Comparison of ENCODE assay signal across 33 cellular contexts in the genomic region with DNA sequence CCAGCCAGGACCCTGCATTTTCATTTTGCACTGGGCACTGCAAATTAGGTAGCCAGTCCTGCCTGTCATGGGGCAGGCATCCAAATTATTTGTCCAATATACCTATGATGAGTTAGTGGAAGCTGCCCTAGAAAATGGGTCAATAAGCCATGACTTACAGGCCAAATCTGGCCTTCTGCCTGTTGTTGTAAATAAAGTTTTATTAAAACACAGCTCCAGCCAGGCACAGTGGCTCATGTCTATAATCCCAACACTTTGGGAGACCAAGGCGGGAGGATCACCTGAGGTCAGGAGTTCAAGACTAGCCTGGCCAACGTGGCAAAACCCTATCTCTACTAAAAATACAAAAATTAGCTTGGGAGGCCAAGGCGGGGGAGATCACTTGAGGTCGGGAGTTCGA. TPM values are rescaled to one million over a fixed set of nuclear protein-coding genes. Genes with fewer than 3 reads are reported as not detected.
"Had no signal": no experiment of that assay in that cellular context is flagged by ENCODE, and none has a peak within 500 bp of the region (broad histone marks: within the 10 kb centered on the region; RNA-seq: fewer than 3 reads in every experiment).

No MANE protein-coding gene starts in this region.

- H3K27ac ChIP-seq: adrenal gland, ascending aorta, body of pancreas, brain microvascular endothelial cell, breast epithelium, cardiac muscle cell had no signal

- FAIRE-seq: astrocyte, bronchial epithelial cell had no signal

- H3K4me3 ChIP-seq: adrenal gland, ascending aorta, body of pancreas, breast epithelium, cardiac muscle cell had no signal

- H3K27me3 ChIP-seq: adrenal gland, ascending aorta, body of pancreas, brain microvascular endothelial cell, breast epithelium, cardiac muscle cell had no signal

- DNase-seq: activated effector memory CD4-positive, alpha-beta T cell treated with anti-CD3 and anti-CD28 coated beads, Interleukin-2, amount 50 U/mL, for 16 hours; activated effector memory CD4-positive, alpha-beta T cell treated with Interleukin-2 at 50 U/mL for 16 hours; activated gamma-delta T cell; activated gamma-delta T cell treated with Interleukin-2 at 50 U/mL for 16 hours; activated naive CD4-positive, alpha-beta T cell; activated naive CD4-positive, alpha-beta T cell treated with anti-CD3 and anti-CD28 coated beads for 36 hours; activated naive CD4-positive, alpha-beta T cell treated with anti-CD3 and anti-CD28 coated beads, Interleukin-2, amount 10 ng/mL, durations not matched to agents 7 days and 5 days; activated naive CD4-positive, alpha-beta T cell treated with anti-CD3 and anti-CD28 coated beads, Interleukin-2, amount 50 U/mL, for 16 hours; activated naive CD4-positive, alpha-beta T cell treated with Interleukin-2 at 50 U/mL for 16 hours; activated naive CD8-positive, alpha-beta T cell treated with anti-CD3 and anti-CD28 coated beads for 36 hours; activated naive CD8-positive, alpha-beta T cell treated with anti-CD3 and anti-CD28 coated beads, Interleukin-2, amount 10 ng/mL, durations not matched to agents 7 days and 5 days; activated naive CD8-positive, alpha-beta T cell treated with anti-CD3 and anti-CD28 coated beads, Interleukin-2, amount 50 U/mL, for 24 hours; activated T-cell treated with anti-CD3 and anti-CD28 coated beads, Interleukin-2, amount 50 U/mL, for 24 hours; activated T-cell treated with anti-CD3 and anti-CD28 coated beads, Interleukin-2, amount 50 U/mL, for 4 hours; activated T-cell treated with anti-CD3 and anti-CD28 coated beads, Interleukin-2, amount 50 U/mL, for 48 hours; activated T-cell treated with anti-CD3 and anti-CD28 coated beads, Interleukin-2, amount 50 U/mL, for 72 hours; adrenal gland; amniotic stem cell; amygdala; anterior cingulate cortex; aorta; body of pancreas; brain microvascular endothelial cell; caudate nucleus; central memory CD4-positive, alpha-beta T cell; cerebellar nuclear complex had no signal

- H3K9me3 ChIP-seq: adrenal gland, ascending aorta, body of pancreas, breast epithelium had no signal

- H3K4me1 ChIP-seq: adrenal gland, ascending aorta, body of pancreas, breast epithelium had no signal

- H3K36me3 ChIP-seq: adrenal gland, ascending aorta, brain microvascular endothelial cell, breast epithelium, cardiac muscle cell had no signal

- ATAC-seq: activated naive CD4-positive, alpha-beta T cell treated with anti-CD3 and anti-CD28 coated beads, Interleukin-2, amount 50 U/mL, for 72 hours; activated naive CD8-positive, alpha-beta T cell treated with anti-CD3 and anti-CD28 coated beads, Interleukin-2, amount 50 U/mL, for 24 hours; activated T-cell treated with anti-CD3 and anti-CD28 coated beads, Interleukin-2, amount 50 U/mL, for 4 hours; activated T-cell treated with anti-CD3 and anti-CD28 coated beads, Interleukin-2, amount 50 U/mL, for 72 hours; activated T-helper 17 cell treated with anti-CD3 and anti-CD28 coated beads, Interleukin-2, amount 50 U/mL, for 72 hours; body of pancreas had no signal

RNA-seq across cellular contexts. Expression of gene AP1S3, which starts 8.3 kb away (rescaled TPM):
- total RNA-seq: ascending aorta, cardiac muscle cell had no signal
